In the genomic region with DNA sequence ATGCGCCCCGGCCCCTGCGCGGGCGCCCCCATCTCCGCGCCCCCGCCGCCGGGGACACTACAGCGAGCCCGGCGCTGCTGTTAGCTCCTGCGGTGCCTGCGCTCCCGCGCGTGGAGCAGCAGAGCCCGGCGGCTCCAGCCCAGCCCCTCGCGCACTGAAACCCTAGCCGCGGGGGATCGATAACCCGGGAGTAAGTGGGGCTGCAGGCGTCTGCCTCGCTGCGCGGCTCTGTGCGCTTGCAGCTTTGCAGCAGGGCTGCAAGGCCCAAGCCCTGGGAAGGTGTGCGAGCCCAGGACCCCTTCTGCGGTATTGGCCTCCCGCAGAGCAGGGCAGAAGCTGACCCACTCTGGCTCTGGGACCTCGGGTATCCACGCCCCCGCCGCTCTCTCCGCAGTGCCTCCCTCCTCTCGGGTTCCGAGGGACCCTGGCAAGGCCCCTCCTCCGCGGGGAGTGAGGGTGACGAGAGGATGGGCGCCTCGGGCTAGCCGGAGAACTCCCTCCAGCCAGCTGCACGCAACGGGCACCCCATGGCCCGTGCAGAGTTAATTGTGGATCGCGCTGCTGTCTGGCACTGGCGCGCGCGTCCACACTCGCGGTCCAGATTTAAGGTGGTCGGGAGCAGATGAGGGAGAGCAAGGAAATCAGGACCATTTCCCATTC, we compare ENCODE assay signal across 13 cellular contexts. TPM values are rescaled to one million over a fixed set of nuclear protein-coding genes. Genes with fewer than 3 reads are reported as not detected.
DNase-seq lines count a peak whose midpoint lies in the region; ATAC-seq and TF ChIP-seq lines count a peak whose summit lies in the region.
"Had no signal": no experiment of that assay in that cellular context is flagged by ENCODE, and none has a peak within 500 bp of the region (broad histone marks: within the 10 kb centered on the region; RNA-seq: fewer than 3 reads in every experiment).

No MANE protein-coding gene starts in this region.

- peaks cover 9% of the 10 kb centered on the region for H3K4me1 ChIP-seq in cardiac muscle cell (ENCODE audit: low read depth)
- H3K4me1 ChIP-seq in neural progenitor cell: peaks cover 44% of the 10 kb centered on the region

- H3K4me3 Mint-ChIP-seq in glutamatergic neuron (ENCODE audit: unreplicated experiment) (peak overlapping the region; percentile 61), neural progenitor cell (peak overlapping the region; percentile 38)
- no peak overlapping the region for H3K4me3 Mint-ChIP-seq in activated T-cell treated with anti-CD3 and anti-CD28 coated beads, Interleukin-2, amount 50 U/mL, for 4 hours
- H3K4me3 Mint-ChIP-seq: natural killer cell had no signal

- H3K9me3 Mint-ChIP-seq in glutamatergic neuron (ENCODE audit: unreplicated experiment) (peaks cover 2% of the 10 kb centered on the region), neural progenitor cell (no peaks in the 10 kb centered on the region)
- no peaks in the 10 kb centered on the region for H3K9me3 Mint-ChIP-seq in activated T-cell treated with anti-CD3 and anti-CD28 coated beads, Interleukin-2, amount 50 U/mL, for 4 hours
- H3K9me3 Mint-ChIP-seq: natural killer cell had no signal

- no peak for TF ChIP-seq POLR2A in lower leg skin (IDR thresholded peaks at IDR 0.05)

- peaks cover 38% of the 10 kb centered on the region for H3F3A ChIP-seq in neural progenitor cell (ENCODE audit: low read depth)

- intact Hi-C loops in Right ventricle myocardium inferior (cut with DNase I) (no loop called here), lower leg skin (cut with DNase I; ENCODE audit: low total_unique reads) (loop anchor here (10.0 kb wide), 1 partner anchor 665 kb away; no protein-coding TSS in a partner anchor)

- H3K4me3 ChIP-seq in cardiac muscle cell (peak overlapping the region; percentile 8), neural progenitor cell (peak overlapping the region; percentile 37), lower leg skin (ENCODE audit: low read depth, poor library complexity, severe bottlenecking) (no peak overlapping the region)

- no peaks in the 10 kb centered on the region for H3K79me2 ChIP-seq in neural progenitor cell (ENCODE audit: low read depth)

- DNase-seq in cardiac muscle cell (ENCODE audit: low read depth in 1 of 2, low spot score in 1 of 2) (no peak), Right ventricle myocardium inferior (ENCODE audit: missing footprints) (no peak), glutamatergic neuron (peak; percentile 71), neural progenitor cell (ENCODE audit: low spot score) (peak; percentile 50), NCI-H128 (lab: John Stamatoyannopoulos, UW; ENCODE audit: unreplicated experiment) (no peak), lower leg skin (ENCODE audit: low spot score in 2 of 2) (no peak)
- no peak for DNase-seq in activated T-cell treated with anti-CD3 and anti-CD28 coated beads, Interleukin-2, amount 50 U/mL, for 4 hours
- DNase-seq: ACHN, natural killer cell, SK-N-SH had no signal

- H3K27ac Mint-ChIP-seq in glutamatergic neuron (ENCODE audit: unreplicated experiment) (no peak overlapping the region), neural progenitor cell (no peak overlapping the region)
- H3K27ac Mint-ChIP-seq: activated naive CD8-positive, alpha-beta T cell; natural killer cell had no signal

- H3K27me3 ChIP-seq in cardiac muscle cell (peaks cover 100% of the 10 kb centered on the region), neural progenitor cell (peaks cover 100% of the 10 kb centered on the region)

- TF ChIP-seq CTCF in cardiac muscle cell (IDR thresholded peaks at IDR 0.05; ENCODE audit: low read depth, low read length): no peak
- no peak for TF ChIP-seq CTCF in glutamatergic neuron (IDR thresholded peaks at IDR 0.05; ENCODE audit: partially characterized antibody, unreplicated experiment)
- TF ChIP-seq CTCF in neural progenitor cell (IDR thresholded peaks at IDR 0.05): no peak
- no peak for TF ChIP-seq CTCF in lower leg skin (IDR thresholded peaks at IDR 0.05)

- no peak overlapping the region for H3K27ac ChIP-seq in cardiac muscle cell
- H3K27ac ChIP-seq in neural progenitor cell: no peak overlapping the region
- H3K27ac ChIP-seq: thoracic aorta had no signal

- H3K4me1 Mint-ChIP-seq in glutamatergic neuron (ENCODE audit: low read depth, unreplicated experiment) (peaks cover 12% of the 10 kb centered on the region), neural progenitor cell (peaks cover 49% of the 10 kb centered on the region)
- peaks cover 21% of the 10 kb centered on the region for H3K4me1 Mint-ChIP-seq in activated T-cell treated with anti-CD3 and anti-CD28 coated beads, Interleukin-2, amount 50 U/mL, for 4 hours (ENCODE audit: low read depth)

- H3K27me3 Mint-ChIP-seq in glutamatergic neuron (ENCODE audit: unreplicated experiment) (peaks cover 38% of the 10 kb centered on the region), neural progenitor cell (ENCODE audit: insufficient read depth, low read depth) (peaks cover 76% of the 10 kb centered on the region)
- peaks cover 77% of the 10 kb centered on the region for H3K27me3 Mint-ChIP-seq in activated T-cell treated with anti-CD3 and anti-CD28 coated beads, Interleukin-2, amount 50 U/mL, for 4 hours (ENCODE audit: low read depth)

- no peak overlapping the region for H3K9ac ChIP-seq in neural progenitor cell
- H3K9ac ChIP-seq: SK-N-SH had no signal

- ATAC-seq in Right ventricle myocardium inferior (no peak), GM18511 (IDR thresholded peaks at IDR 0.05; ENCODE audit: unreplicated experiment) (no peak)
- no peak for ATAC-seq in activated T-cell treated with anti-CD3 and anti-CD28 coated beads, Interleukin-2, amount 50 U/mL, for 4 hours
- ATAC-seq: natural killer cell had no signal

- H4K20me1 ChIP-seq in neural progenitor cell (ENCODE audit: low read depth): peaks cover 84% of the 10 kb centered on the region

- H3K9me3 ChIP-seq in cardiac muscle cell (ENCODE audit: low read depth): no peaks in the 10 kb centered on the region
- no peaks in the 10 kb centered on the region for H3K9me3 ChIP-seq in neural progenitor cell (ENCODE audit: low read depth)
- H3K9me3 ChIP-seq: SK-N-SH, thoracic aorta had no signal

- 2 to 3% methylated on average over 23 to 28 of the region's 59 CpGs for WGBS in lower leg skin, 2 donors

- H3K36me3 ChIP-seq in cardiac muscle cell (no peaks in the 10 kb centered on the region), neural progenitor cell (no peaks in the 10 kb centered on the region)
- H3K36me3 ChIP-seq: thoracic aorta had no signal

- peak overlapping the region; percentile 73 for H3K4me2 ChIP-seq in neural progenitor cell

- H3K36me3 Mint-ChIP-seq in glutamatergic neuron (ENCODE audit: unreplicated experiment) (no peaks in the 10 kb centered on the region), neural progenitor cell (no peaks in the 10 kb centered on the region)
- no peaks in the 10 kb centered on the region for H3K36me3 Mint-ChIP-seq in activated T-cell treated with anti-CD3 and anti-CD28 coated beads, Interleukin-2, amount 50 U/mL, for 4 hours (ENCODE audit: insufficient read depth)
- H3K36me3 Mint-ChIP-seq: activated naive CD8-positive, alpha-beta T cell; natural killer cell had no signal

- H2AFZ ChIP-seq in neural progenitor cell (replicated peaks): no peak overlapping the region

RNA-seq across cellular contexts. Expression of gene SHH, which starts 2.2 kb away (rescaled TPM):
- not detected in 2 replicates for total RNA-seq in cardiac muscle cell
- polyA plus RNA-seq in cardiac muscle cell: not detected in 2 replicates
- total RNA-seq in Right ventricle myocardium inferior: not detected
- not detected for total RNA-seq in glutamatergic neuron (ENCODE audit: unreplicated experiment)
- 0.03 TPM in 1 of 2 replicates, not detected in the other for total RNA-seq in neural progenitor cell (ENCODE audit: low replicate concordance)
- total RNA-seq in activated T-cell treated with anti-CD3 and anti-CD28 coated beads, Interleukin-2, amount 50 U/mL, for 4 hours: under 1 TPM in 2 of 3 donors, not detected in 1; 0.05 TPM
- total RNA-seq in lower leg skin: not detected
- total RNA-seq: natural killer cell had no signal
- polyA plus RNA-seq: SK-N-SH had no signal

Comparison
In these comparisons a context has a peak if more than half of its experiments do, and no peak if none do; other contexts are left out.
1. DNase-seq: peak in glutamatergic neuron (single experiment) and neural progenitor cell (single experiment); none in cardiac muscle cell (0 of 2), Right ventricle myocardium inferior (single experiment), activated T-cell treated with anti-CD3 and anti-CD28 coated beads, Interleukin-2, amount 50 U/mL, for 4 hours (single experiment), NCI-H128 (single experiment) and lower leg skin (0 of 2).